Comparison of ENCODE assay signal across 8 cellular contexts in genomic region chr2:237691908-237692600, GRCh38.
A peak's percentile ranks its signal among the peaks of the same experiment; 100 is the strongest.
DNase-seq lines count a peak whose midpoint lies in the region; ATAC-seq lines count a peak whose summit lies in the region.

No MANE protein-coding gene starts in this region.

- ATAC-seq in HG02981 (IDR thresholded peaks at IDR 0.05; ENCODE audit: unreplicated experiment): peak; percentile 46

- DNase-seq in SIG-M5 treated with dmso at 0.1 percent for 504 hours (lab: John Stamatoyannopoulos, UW; ENCODE audit: unreplicated experiment) (peak; percentile 89), SIG-M5 (lab: John Stamatoyannopoulos, UW) (no peak), NCI-H2196 treated with DMSO at 0.1 percent for 48 hours (lab: John Stamatoyannopoulos, UW; ENCODE audit: unreplicated experiment) (peak; percentile 89), kidney glomerular epithelial cell (lab: John Stamatoyannopoulos, UW) (peak; percentile 67)
- peak; percentile 96 to 98 (median 97) for DNase-seq in activated CD4-positive, CD25-positive, alpha-beta regulatory T cell (lab: John Stamatoyannopoulos, UW)
- DNase-seq in central memory CD4-positive, alpha-beta T cell: peak; percentile 92
- peak; percentile 94 for DNase-seq in stimulated activated CD4-positive, alpha-beta T cell treated with anti-CD3 and anti-CD28 coated beads, Interleukin-1b, Interleukin-23, amount 100 ng/mL, for 48 hours
